Comparison of ENCODE assay signal across 12 cellular contexts in genomic region chr1:153375511-153375910, GRCh38. TPM values are rescaled to one million over a fixed set of nuclear protein-coding genes. Genes with fewer than 3 reads are reported as not detected.
DNase-seq lines count a peak whose midpoint lies in the region; ATAC-seq and TF ChIP-seq lines count a peak whose summit lies in the region.
"Had no signal": no experiment of that assay in that cellular context is flagged by ENCODE, and none has a peak within 500 bp of the region (broad histone marks: within the 10 kb centered on the region; RNA-seq: fewer than 3 reads in every experiment).

Gene S100A12 (minus strand): TSS chr1:153375621. CDS start chr1:153374592, 1,029 bp downstream.

- no peaks in the 10 kb centered on the region for H3K4me1 ChIP-seq in gastrocnemius medialis

- H3K4me1 Mint-ChIP-seq in activated T-cell treated with anti-CD3 and anti-CD28 coated beads, Interleukin-2, amount 50 U/mL, for 24 hours (ENCODE audit: low read depth), result no peaks in the 10 kb centered on the region
- H3K4me1 Mint-ChIP-seq: brain had no signal

- H3K36me3 ChIP-seq in gastrocnemius medialis, result no peaks in the 10 kb centered on the region

- H3K36me3 Mint-ChIP-seq in activated T-cell treated with anti-CD3 and anti-CD28 coated beads, Interleukin-2, amount 50 U/mL, for 24 hours (ENCODE audit: low read depth), result no peaks in the 10 kb centered on the region
- H3K36me3 Mint-ChIP-seq: brain had no signal

- H3K27ac Mint-ChIP-seq in activated T-cell treated with anti-CD3 and anti-CD28 coated beads, Interleukin-2, amount 50 U/mL, for 24 hours, result no peak within 1 kb of the TSS
- H3K27ac Mint-ChIP-seq: brain had no signal

- in situ Hi-C loops in gastrocnemius medialis (cut with MboI; ENCODE audit: low sequenced_read_pairs in 4 of 4), result no loop called here

- ATAC-seq in gastrocnemius medialis, result peak; percentile 78 to 79
- ATAC-seq in SK-N-SH treated with all-trans-retinoic acid at 6 μM for 48 hours, result no peak; the same call in 2 of the 3 replicates

- TF ChIP-seq POLR2A in gastrocnemius medialis (IDR thresholded peaks at IDR 0.05), result no peak

- no peaks in the 10 kb centered on the region for H3K9me3 Mint-ChIP-seq in activated T-cell treated with anti-CD3 and anti-CD28 coated beads, Interleukin-2, amount 50 U/mL, for 24 hours
- H3K9me3 Mint-ChIP-seq: brain had no signal

- no peak within 1 kb of the TSS for H3K4me3 Mint-ChIP-seq in activated T-cell treated with anti-CD3 and anti-CD28 coated beads, Interleukin-2, amount 50 U/mL, for 24 hours
- H3K4me3 Mint-ChIP-seq: brain had no signal

- no peaks in the 10 kb centered on the region for H3K27me3 ChIP-seq in gastrocnemius medialis

- intact Hi-C loops in gastrocnemius medialis (cut with DNase I; ENCODE audit: low total_unique reads), result no loop called here

- peak; percentile 50 for DNase-seq in GM04504 (ENCODE audit: low read depth)
- peak; percentile 83 for DNase-seq in RPMI7951 (ENCODE audit: low read depth)
- peak; percentile 83 for DNase-seq in fibroblast of peridontal ligament (ENCODE audit: extremely low read depth)
- DNase-seq in gastrocnemius medialis, result no peak
- no peak for DNase-seq in activated T-cell treated with anti-CD3 and anti-CD28 coated beads, Interleukin-2, amount 50 U/mL, for 24 hours
- no peak for DNase-seq in stimulated activated naive CD4-positive, alpha-beta T cell treated with Interleukin-2 at 50 U/mL for 16 hours (lab: John Stamatoyannopoulos, UW)
- DNase-seq in germinal center (ENCODE audit: low spot score), result no peak

- H3K27ac ChIP-seq in gastrocnemius medialis, result no peak within 1 kb of the TSS

- H3K4me3 ChIP-seq in gastrocnemius medialis, result no peak within 1 kb of the TSS

- peaks cover 41% of the 10 kb centered on the region for H3K27me3 Mint-ChIP-seq in activated T-cell treated with anti-CD3 and anti-CD28 coated beads, Interleukin-2, amount 50 U/mL, for 24 hours

- no peaks in the 10 kb centered on the region for H3K9me3 ChIP-seq in gastrocnemius medialis

- TF ChIP-seq CTCF in gastrocnemius medialis (IDR thresholded peaks at IDR 0.05 in 4 of 5, conservative IDR thresholded peaks at IDR 0.05 in 1 of 5), result no peak

TF ChIP-seq in SK-N-SH treated with all-trans-retinoic acid at 6 μM for 48 hours, 23 proteins besides CTCF, POLR2A, EP300 and RAD21:
- TF ChIP-seq TOX (CRISPR knock-in tag; IDR thresholded peaks at IDR 0.05; ENCODE audit: borderline replicate concordance) (no peak), ZFP30 (CRISPR knock-in tag; IDR thresholded peaks at IDR 0.05) (no peak), ZC3H10 (CRISPR knock-in tag; IDR thresholded peaks at IDR 0.05) (no peak), RARB (CRISPR knock-in tag; IDR thresholded peaks at IDR 0.05) (no peak), ARNTL (CRISPR knock-in tag; IDR thresholded peaks at IDR 0.05; ENCODE audit: borderline replicate concordance, low read depth) (no peak), POU6F1 (CRISPR knock-in tag; IDR thresholded peaks at IDR 0.05; ENCODE audit: borderline replicate concordance, low read depth) (no peak), OSR1 (CRISPR knock-in tag; IDR thresholded peaks at IDR 0.05) (no peak), ZFP3 (CRISPR knock-in tag; IDR thresholded peaks at IDR 0.05) (no peak), TCF4 (CRISPR knock-in tag; IDR thresholded peaks at IDR 0.05; ENCODE audit: borderline replicate concordance) (no peak), PATZ1 (CRISPR knock-in tag; IDR thresholded peaks at IDR 0.05; ENCODE audit: borderline replicate concordance) (no peak), ZNF8 (CRISPR knock-in tag; IDR thresholded peaks at IDR 0.05) (no peak), ESRRG (CRISPR knock-in tag; IDR thresholded peaks at IDR 0.05) (no peak), PPARA (CRISPR knock-in tag; IDR thresholded peaks at IDR 0.05; ENCODE audit: borderline replicate concordance) (no peak), SNAI2 (CRISPR knock-in tag; IDR thresholded peaks at IDR 0.05) (no peak), ZNF565 (CRISPR knock-in tag; conservative IDR thresholded peaks at IDR 0.05; ENCODE audit: low read depth) (no peak), ZNF70 (CRISPR knock-in tag; IDR thresholded peaks at IDR 0.05) (no peak), TSHZ2 (CRISPR knock-in tag; IDR thresholded peaks at IDR 0.05) (no peak)

RNA-seq across cellular contexts. Expression of gene S100A12, which starts in this region (rescaled TPM):
- total RNA-seq in RPMI7951 (2014; rRNA removed; shearing (Covaris generic)), result not detected in 2 replicates
- total RNA-seq in gastrocnemius medialis, result 1 to 10 TPM in 2 of 4 donors, not detected in 2; 2.2 to 2.9 TPM
- total RNA-seq: activated CD8-positive, alpha-beta memory T cell treated with anti-CD3 and anti-CD28 coated beads for 36 hours; osteoblast; SK-MEL-5 had no signal

Comparison
In these comparisons a context has a peak if more than half of its experiments do, and no peak if none do; other contexts are left out.
1. Peak in DNase-seq in RPMI7951; RNA of the gene not detected or under 1 TPM.
2. DNase-seq: peak in GM04504 (single experiment) and fibroblast of peridontal ligament (single experiment); none in gastrocnemius medialis (0 of 2), activated T-cell treated with anti-CD3 and anti-CD28 coated beads, Interleukin-2, amount 50 U/mL, for 24 hours (single experiment), stimulated activated naive CD4-positive, alpha-beta T cell treated with Interleukin-2 at 50 U/mL for 16 hours (single experiment) and germinal center (single experiment).